23 cellular contexts compared by ENCODE assay signal in genomic region chr3:50529996-50530706, GRCh38. TPM values are rescaled to one million over a fixed set of nuclear protein-coding genes. Genes with fewer than 3 reads are reported as not detected.
DNase-seq lines count a peak whose midpoint lies in the region; ATAC-seq and TF ChIP-seq lines count a peak whose summit lies in the region.
"Had no signal": no experiment of that assay in that cellular context is flagged by ENCODE, and none has a peak within 500 bp of the region (broad histone marks: within the 10 kb centered on the region; RNA-seq: fewer than 3 reads in every experiment).

No MANE protein-coding gene starts in this region.

- H3K9me3 Mint-ChIP-seq in Caco-2 (ENCODE audit: unreplicated experiment) (no peaks in the 10 kb centered on the region), glutamatergic neuron (ENCODE audit: unreplicated experiment) (peaks cover 10% of the 10 kb centered on the region), nephron (no peaks in the 10 kb centered on the region)
- H3K9me3 Mint-ChIP-seq in stimulated activated naive B cell treated with anti-CD40 and anti-IgM and Interleukin-4, amounts not matched to agents 10 μg/mL and 1 μg/mL and 100 μg/mL, for 72 hours = no peaks in the 10 kb centered on the region
- H3K9me3 Mint-ChIP-seq: activated naive CD4-positive, alpha-beta T cell treated with anti-CD3 and anti-CD28 coated beads, Interleukin-2, amount 50 U/mL, for 72 hours had no signal

- H3K4me1 ChIP-seq in Caco-2 (peaks cover 4% of the 10 kb centered on the region; the same call in 1 of the 2 replicates), HUES6 (ENCODE audit: control insufficient read depth, insufficient read depth, low read length) (peaks cover 38% of the 10 kb centered on the region)
- H3K4me1 ChIP-seq: transverse colon had no signal

- no TSS peak for BruUV-seq in Caco-2 (replicated peaks; lab: Mats Ljungman, UMichigan)

- no peak overlapping the region for H3K9ac ChIP-seq in HUES6 (ENCODE audit: low read length)

- H3K27me3 Mint-ChIP-seq in Caco-2 (ENCODE audit: insufficient read depth, unreplicated experiment) = peaks cover 22% of the 10 kb centered on the region
- H3K27me3 Mint-ChIP-seq in glutamatergic neuron (ENCODE audit: unreplicated experiment) = peaks cover 15% of the 10 kb centered on the region
- peaks cover 19% of the 10 kb centered on the region for H3K27me3 Mint-ChIP-seq in nephron (ENCODE audit: low read depth)
- peaks cover 37 to 66% of the 10 kb centered on the region in 2 donors for H3K27me3 Mint-ChIP-seq in stimulated activated naive B cell treated with anti-CD40 and anti-IgM and Interleukin-4, amounts not matched to agents 10 μg/mL and 1 μg/mL and 100 μg/mL, for 72 hours

- H3K27me3 ChIP-seq in Caco-2 (replicated peaks; ENCODE audit: control insufficient read depth, insufficient read depth, low read length) (peaks cover 2% of the 10 kb centered on the region), HUES6 (ENCODE audit: control insufficient read depth, insufficient read depth, low read length) (peaks cover 27% of the 10 kb centered on the region)

- H3K27ac ChIP-seq in HUES6 (ENCODE audit: low read depth, low read length) = no peak overlapping the region
- H3K27ac ChIP-seq: transverse colon had no signal

- H3K36me3 Mint-ChIP-seq in Caco-2 (ENCODE audit: insufficient read depth, unreplicated experiment) (no peaks in the 10 kb centered on the region), glutamatergic neuron (ENCODE audit: unreplicated experiment) (no peaks in the 10 kb centered on the region), nephron (ENCODE audit: low read depth) (no peaks in the 10 kb centered on the region)
- H3K36me3 Mint-ChIP-seq in stimulated activated naive B cell treated with anti-CD40 and anti-IgM and Interleukin-4, amounts not matched to agents 10 μg/mL and 1 μg/mL and 100 μg/mL, for 72 hours = no peaks in the 10 kb centered on the region
- H3K36me3 Mint-ChIP-seq: activated naive CD4-positive, alpha-beta T cell treated with anti-CD3 and anti-CD28 coated beads, Interleukin-2, amount 50 U/mL, for 72 hours; naive thymus-derived CD4-positive, alpha-beta T cell had no signal

- H3K4me1 Mint-ChIP-seq in Caco-2 (ENCODE audit: low read depth, unreplicated experiment) = no peaks in the 10 kb centered on the region
- peaks cover 26% of the 10 kb centered on the region for H3K4me1 Mint-ChIP-seq in glutamatergic neuron (ENCODE audit: low read depth, unreplicated experiment)
- peaks cover 28% of the 10 kb centered on the region for H3K4me1 Mint-ChIP-seq in nephron
- peaks cover 0 to 2% of the 10 kb centered on the region in 2 donors for H3K4me1 Mint-ChIP-seq in stimulated activated naive B cell treated with anti-CD40 and anti-IgM and Interleukin-4, amounts not matched to agents 10 μg/mL and 1 μg/mL and 100 μg/mL, for 72 hours

- peak overlapping the region; percentile 14 for H3K4me3 ChIP-seq in Caco-2 (ENCODE audit: low read depth, low read length)
- H3K4me3 ChIP-seq in HUES6 (ENCODE audit: low read depth, low read length) = peak overlapping the region; percentile 43

- H3K27ac Mint-ChIP-seq in Caco-2 (ENCODE audit: unreplicated experiment) (no peak overlapping the region), glutamatergic neuron (ENCODE audit: unreplicated experiment) (no peak overlapping the region), nephron (no peak overlapping the region)
- H3K27ac Mint-ChIP-seq in stimulated activated naive B cell treated with anti-CD40 and anti-IgM and Interleukin-4, amounts not matched to agents 10 μg/mL and 1 μg/mL and 100 μg/mL, for 72 hours = no peak overlapping the region
- H3K27ac Mint-ChIP-seq: activated naive CD4-positive, alpha-beta T cell treated with anti-CD3 and anti-CD28 coated beads, Interleukin-2, amount 50 U/mL, for 72 hours; naive thymus-derived CD4-positive, alpha-beta T cell had no signal

- CTCF ChIA-PET in Caco-2 (lab: Charles Lee) = no interaction called here

- DNase-seq in Caco-2 (peak in 1 of 2 experiments; percentile 20), glutamatergic neuron (no peak), 8988T (no peak), DMS79 treated with DMSO at 0.1 percent for 48 hours (lab: John Stamatoyannopoulos, UW) (no peak), DMS53 (lab: John Stamatoyannopoulos, UW) (no peak)
- DNase-seq in stimulated activated naive B cell treated with anti-CD40 and anti-IgM and Interleukin-4, amounts not matched to agents 10 μg/mL and 1 μg/mL and 100 μg/mL, for 72 hours = no peak
- DNase-seq: activated T-cell treated with anti-CD3 and anti-CD28 coated beads, Interleukin-2, amount 50 U/mL, for 48 hours; DMS153; effector CD8-positive, alpha-beta T cell; islet precursor cell; naive thymus-derived CD4-positive, alpha-beta T cell; NCI-H1436 treated with DMSO at 0.1 percent for 48 hours; NCI-H82; OCI-M1; Right ventricle myocardium superior; stimulated activated CD4-positive, alpha-beta T cell treated with anti-CD3 and anti-CD28 coated beads, Interleukin-1b, Interleukin-23, amount 100 ng/mL, for 48 hours; stimulated activated naive CD4-positive, alpha-beta T cell treated with Interleukin-2 at 50 U/mL for 16 hours; transverse colon had no signal

- H3K4me3 Mint-ChIP-seq in Caco-2 (ENCODE audit: unreplicated experiment) = peak overlapping the region; percentile 38
- H3K4me3 Mint-ChIP-seq in glutamatergic neuron (ENCODE audit: unreplicated experiment) = peak overlapping the region; percentile 21
- H3K4me3 Mint-ChIP-seq in nephron = peak overlapping the region; percentile 40 to 64 (median 46)
- H3K4me3 Mint-ChIP-seq in stimulated activated naive B cell treated with anti-CD40 and anti-IgM and Interleukin-4, amounts not matched to agents 10 μg/mL and 1 μg/mL and 100 μg/mL, for 72 hours = no peak overlapping the region

- ATAC-seq in stimulated activated naive B cell treated with anti-CD40 and anti-IgM and Interleukin-4, amounts not matched to agents 10 μg/mL and 1 μg/mL and 100 μg/mL, for 72 hours (replicated peaks) = no peak
- ATAC-seq: activated CD4-positive, CD25-positive, alpha-beta regulatory T cell treated with anti-CD3 and anti-CD28 coated beads, Interleukin-2, amount 50 U/mL, for 24 hours; activated naive CD4-positive, alpha-beta T cell treated with anti-CD3 and anti-CD28 coated beads, Interleukin-2, amount 50 U/mL, for 72 hours; naive thymus-derived CD4-positive, alpha-beta T cell had no signal

- H3K9me3 ChIP-seq in Caco-2 (no peaks in the 10 kb centered on the region), HUES6 (ENCODE audit: control insufficient read depth, insufficient read depth, low read depth, low read length) (no peaks in the 10 kb centered on the region)
- H3K9me3 ChIP-seq: transverse colon had no signal

- H3K36me3 ChIP-seq in Caco-2 (ENCODE audit: control insufficient read depth, insufficient read depth, low read length) (no peaks in the 10 kb centered on the region), HUES6 (ENCODE audit: control insufficient read depth, insufficient read depth, low read length) (no peaks in the 10 kb centered on the region)
- H3K36me3 ChIP-seq: transverse colon had no signal

- intact Hi-C loops in Caco-2 (cut with micrococcal nuclease; ENCODE audit: unreplicated experiment) = no loop called here

- TF ChIP-seq CTCF in Caco-2 (IDR thresholded peaks at IDR 0.05; ENCODE audit: insufficient read depth in 1 of 2, low read depth in 1 of 2, low read length in 1 of 2, severe bottlenecking in 1 of 2, unreplicated experiment in 1 of 2) (no peak), glutamatergic neuron (IDR thresholded peaks at IDR 0.05; ENCODE audit: partially characterized antibody, unreplicated experiment) (no peak), nephron (IDR thresholded peaks at IDR 0.05; ENCODE audit: unreplicated experiment in 3 of 3) (no peak)

- POLR2A ChIA-PET in Caco-2 (lab: Charles Lee) = no interaction called here

RNA-seq across cellular contexts. Expression of gene CACNA2D2, which starts 26.7 kb away (rescaled TPM):
- 0.25 and 0.35 TPM in 2 replicates for total RNA-seq in Caco-2 (2022)
- total RNA-seq in glutamatergic neuron (ENCODE audit: unreplicated experiment) = 5.0 TPM
- total RNA-seq: glomerular endothelial cell had no signal

RNA-seq across cellular contexts. Expression of gene C3orf18, which starts 37.4 kb away (rescaled TPM):
- total RNA-seq in Caco-2 (2022) (1.6 and 2.1 TPM in 2 replicates), glutamatergic neuron (ENCODE audit: unreplicated experiment) (13.0 TPM)

RNA-seq across cellular contexts. Expression of gene HEMK1, which starts 39.2 kb away (rescaled TPM):
- 12.6 and 14.3 TPM in 2 replicates for total RNA-seq in Caco-2 (2022)
- 21.1 TPM for total RNA-seq in glutamatergic neuron (ENCODE audit: unreplicated experiment)

Comparison
In these comparisons a context has a peak if more than half of its experiments do, and no peak if none do; other contexts are left out.
1. H3K4me3 Mint-ChIP-seq: peak in Caco-2 (single experiment), glutamatergic neuron (single experiment) and nephron (3 of 3); none in stimulated activated naive B cell treated with anti-CD40 and anti-IgM and Interleukin-4, amounts not matched to agents 10 μg/mL and 1 μg/mL and 100 μg/mL, for 72 hours (0 of 2).